Comparison of ENCODE assay signal across 9 cellular contexts in the genomic region with DNA sequence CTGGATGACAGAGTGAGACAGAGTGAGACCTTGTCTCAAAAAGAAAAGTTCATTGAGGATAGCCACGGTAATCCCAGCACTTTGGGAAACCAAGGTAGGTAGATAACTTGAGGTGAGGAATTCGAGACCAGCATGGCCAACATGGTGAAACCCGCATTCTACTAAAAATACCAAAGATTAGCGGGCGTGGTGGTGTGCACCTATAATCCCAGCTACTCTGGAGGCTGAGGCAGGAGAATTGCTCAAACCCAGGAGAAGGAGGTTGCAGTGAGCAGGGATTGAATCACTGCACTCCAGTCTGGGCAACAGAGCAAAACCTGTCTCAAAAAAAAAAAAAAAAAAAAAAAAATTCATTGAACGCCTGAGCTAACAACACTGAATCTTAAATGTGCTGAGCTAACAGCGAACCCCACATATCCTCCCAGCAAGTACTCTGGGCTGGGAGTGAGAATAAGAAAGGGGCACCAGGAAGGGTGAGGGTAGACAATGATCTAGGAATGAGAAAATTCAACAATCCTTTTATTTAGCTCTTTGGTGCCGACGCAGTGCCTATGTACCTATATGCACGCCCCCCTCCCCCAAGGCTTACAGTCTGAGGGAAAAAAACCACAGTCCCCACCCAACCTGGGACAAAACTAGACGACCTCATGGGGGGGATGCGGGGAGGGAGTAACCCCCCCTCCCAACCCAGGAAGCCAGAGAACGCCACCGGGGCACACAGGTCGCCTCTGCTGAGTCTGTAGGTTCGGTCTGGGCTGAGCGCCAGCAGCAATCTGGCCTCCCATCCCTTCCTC. TPM values are rescaled to one million over a fixed set of nuclear protein-coding genes. Genes with fewer than 3 reads are reported as not detected.
DNase-seq lines count a peak whose midpoint lies in the region; ATAC-seq and TF ChIP-seq lines count a peak whose summit lies in the region.
"Had no signal": no experiment of that assay in that cellular context is flagged by ENCODE, and none has a peak within 500 bp of the region (broad histone marks: within the 10 kb centered on the region; RNA-seq: fewer than 3 reads in every experiment).

No MANE protein-coding gene starts in this region.

- ATAC-seq in stimulated activated naive CD8-positive, alpha-beta T cell treated with anti-CD3 and anti-CD28 coated beads, Interleukin-15, Interleukin-2, amounts not matched to agents 100 U/mL and 50 U/mL, for 24 hours: no peak
- ATAC-seq in mucosa of descending colon (no peak), HG03457 (IDR thresholded peaks at IDR 0.05; ENCODE audit: unreplicated experiment) (no peak)

- H3K4me1 Mint-ChIP-seq in stimulated activated naive CD8-positive, alpha-beta T cell treated with anti-CD3 and anti-CD28 coated beads, Interleukin-15, Interleukin-2, amounts not matched to agents 100 ng/mL and 50 ng/mL, for 24 hours (ENCODE audit: low read depth): peaks cover 7% of the 10 kb centered on the region
- H3K4me1 Mint-ChIP-seq in mesothelial cell of epicardium: no peaks in the 10 kb centered on the region

- peak overlapping the region; percentile 83 for H3K4me3 Mint-ChIP-seq in stimulated activated naive CD8-positive, alpha-beta T cell treated with anti-CD3 and anti-CD28 coated beads, Interleukin-15, Interleukin-2, amounts not matched to agents 100 ng/mL and 50 ng/mL, for 24 hours
- H3K4me3 Mint-ChIP-seq in mesothelial cell of epicardium: peak overlapping the region; percentile 73

- H3K4me1 ChIP-seq in adipocyte (ENCODE audit: control insufficient read depth, insufficient read depth, low read length) (no peaks in the 10 kb centered on the region), mucosa of descending colon (ENCODE audit: low read depth) (peaks cover 8% of the 10 kb centered on the region)

- no peak overlapping the region for H3K9ac ChIP-seq in adipocyte (ENCODE audit: low read length)

- no peaks in the 10 kb centered on the region for H3K9me3 ChIP-seq in adipocyte (ENCODE audit: control insufficient read depth, low read length)
- H3K9me3 ChIP-seq in mucosa of descending colon: no peaks in the 10 kb centered on the region

- H3K27me3 Mint-ChIP-seq in stimulated activated naive CD8-positive, alpha-beta T cell treated with anti-CD3 and anti-CD28 coated beads, Interleukin-15, Interleukin-2, amounts not matched to agents 100 ng/mL and 50 ng/mL, for 24 hours: no peaks in the 10 kb centered on the region
- peaks cover 39% of the 10 kb centered on the region for H3K27me3 Mint-ChIP-seq in mesothelial cell of epicardium (ENCODE audit: low read depth)

- H3K27me3 ChIP-seq in adipocyte (replicated peaks; ENCODE audit: control insufficient read depth, insufficient read depth, low read length): peaks cover 33% of the 10 kb centered on the region

- no peak for TF ChIP-seq CTCF in mesothelial cell of epicardium (IDR thresholded peaks at IDR 0.05; ENCODE audit: unreplicated experiment)
- TF ChIP-seq CTCF in mucosa of descending colon (IDR thresholded peaks at IDR 0.05): no peak

- no peaks in the 10 kb centered on the region for H3K36me3 Mint-ChIP-seq in stimulated activated naive CD8-positive, alpha-beta T cell treated with anti-CD3 and anti-CD28 coated beads, Interleukin-15, Interleukin-2, amounts not matched to agents 100 ng/mL and 50 ng/mL, for 24 hours (ENCODE audit: low read depth)
- H3K36me3 Mint-ChIP-seq in mesothelial cell of epicardium: no peaks in the 10 kb centered on the region

- intact Hi-C loops in mucosa of descending colon (cut with DNase I, micrococcal nuclease): loop anchor here in 1 of 2 donors (5.0 kb wide), 1 partner anchor 141 kb away; no protein-coding TSS in a partner anchor

- H3K36me3 ChIP-seq in adipocyte (ENCODE audit: control insufficient read depth, insufficient read depth, low read length, severe bottlenecking) (no peaks in the 10 kb centered on the region), mucosa of descending colon (ENCODE audit: low read depth) (no peaks in the 10 kb centered on the region)

- no peak overlapping the region for H3K27ac Mint-ChIP-seq in stimulated activated naive CD8-positive, alpha-beta T cell treated with anti-CD3 and anti-CD28 coated beads, Interleukin-15, Interleukin-2, amounts not matched to agents 100 ng/mL and 50 ng/mL, for 24 hours
- no peak overlapping the region for H3K27ac Mint-ChIP-seq in mesothelial cell of epicardium

- H3K4me3 ChIP-seq in adipocyte (ENCODE audit: low read length) (peak overlapping the region; percentile 87), mucosa of descending colon (no peak overlapping the region)

- no peak for DNase-seq in stimulated activated naive CD8-positive, alpha-beta T cell treated with anti-CD3 and anti-CD28 coated beads, Interleukin-15, Interleukin-2, amounts not matched to agents 100 U/mL and 50 U/mL, for 24 hours
- DNase-seq in adipocyte (ENCODE audit: low read depth) (no peak), mesothelial cell of epicardium (ENCODE audit: low spot score in 2 of 2, unreplicated experiment in 2 of 2) (no peak), NCI-H526 (lab: John Stamatoyannopoulos, UW) (no peak), mucosa of descending colon (no peak), SW 1271 (lab: John Stamatoyannopoulos, UW) (no peak)

- H3K9me3 Mint-ChIP-seq in stimulated activated naive CD8-positive, alpha-beta T cell treated with anti-CD3 and anti-CD28 coated beads, Interleukin-15, Interleukin-2, amounts not matched to agents 100 ng/mL and 50 ng/mL, for 24 hours: no peaks in the 10 kb centered on the region
- H3K9me3 Mint-ChIP-seq in mesothelial cell of epicardium: no peaks in the 10 kb centered on the region

RNA-seq across cellular contexts. Expression of a gene that starts 1.4 kb away (rescaled TPM):
- total RNA-seq in mesothelial cell of epicardium: 0.05 TPM in 1 of 3 replicates, not detected in the others
- not detected for total RNA-seq in mucosa of descending colon
- total RNA-seq: NCI-H460 had no signal

RNA-seq across cellular contexts. Expression of a gene that starts 13.3 kb away (rescaled TPM):
- total RNA-seq in mesothelial cell of epicardium: not detected in 3 replicates
- total RNA-seq in mucosa of descending colon: not detected

RNA-seq across cellular contexts. Expression of a gene that starts 40.6 kb away (rescaled TPM):
- total RNA-seq in mesothelial cell of epicardium: 133 to 140 TPM (median 136 TPM) in 3 replicates
- 10 to 100 TPM; 19.1 to 38.9 (median 24.1) TPM for total RNA-seq in mucosa of descending colon
